In genomic region chr13:94636096-94636495, GRCh38 we compare ENCODE assay signal across 8 cellular contexts. TPM values are rescaled to one million over a fixed set of nuclear protein-coding genes. Genes with fewer than 3 reads are reported as not detected.
DNase-seq lines count a peak whose midpoint lies in the region; ATAC-seq and TF ChIP-seq lines count a peak whose summit lies in the region.
"Not testable (repeated sequence)": the region's sequence is repeated elsewhere in the genome, so short reads cannot be mapped to it uniquely, and the experiment has no call there.

No MANE protein-coding gene starts in this region.

- not testable (repeated sequence) for H3K4me1 Mint-ChIP-seq in activated CD4-positive, alpha-beta T cell treated with anti-CD3 and anti-CD28 coated beads for 36 hours; activated T-cell treated with anti-CD3 and anti-CD28 coated beads, Interleukin-2, amount 50 U/mL, for 4 hours (ENCODE audit: low read depth)
- H3K4me1 Mint-ChIP-seq in activated naive CD8-positive, alpha-beta T cell treated with anti-CD3 and anti-CD28 coated beads, Interleukin-2, amount 50 U/mL, for 24 hours: peaks cover 12% of the 10 kb centered on the region

- CTCF ChIA-PET in activated CD4-positive, alpha-beta T cell treated with anti-CD3 and anti-CD28 coated beads for 36 hours (lab: Charles Lee): interaction anchor here (0.6 kb wide), 1 partner anchor 694 kb away, joined by 3 read pairs; no protein-coding TSS in a partner anchor

- H3K4me3 ChIP-seq in fibroblast of mammary gland (ENCODE audit: control insufficient read depth, low read depth, low read length): not testable (repeated sequence)

- H3K27me3 Mint-ChIP-seq in activated CD4-positive, alpha-beta T cell treated with anti-CD3 and anti-CD28 coated beads for 36 hours; activated T-cell treated with anti-CD3 and anti-CD28 coated beads, Interleukin-2, amount 50 U/mL, for 4 hours (ENCODE audit: low read depth); activated naive CD8-positive, alpha-beta T cell treated with anti-CD3 and anti-CD28 coated beads, Interleukin-2, amount 50 U/mL, for 24 hours: not testable (repeated sequence)

- H3K36me3 Mint-ChIP-seq in activated CD4-positive, alpha-beta T cell treated with anti-CD3 and anti-CD28 coated beads for 36 hours (ENCODE audit: low read depth): peaks cover 30% of the 10 kb centered on the region
- peaks cover 16% of the 10 kb centered on the region for H3K36me3 Mint-ChIP-seq in activated T-cell treated with anti-CD3 and anti-CD28 coated beads, Interleukin-2, amount 50 U/mL, for 4 hours (ENCODE audit: insufficient read depth)
- peaks cover 23% of the 10 kb centered on the region for H3K36me3 Mint-ChIP-seq in activated naive CD8-positive, alpha-beta T cell treated with anti-CD3 and anti-CD28 coated beads, Interleukin-2, amount 50 U/mL, for 24 hours (ENCODE audit: low read depth)

- H3K4me3 Mint-ChIP-seq in activated CD4-positive, alpha-beta T cell treated with anti-CD3 and anti-CD28 coated beads for 36 hours; activated T-cell treated with anti-CD3 and anti-CD28 coated beads, Interleukin-2, amount 50 U/mL, for 4 hours; activated naive CD8-positive, alpha-beta T cell treated with anti-CD3 and anti-CD28 coated beads, Interleukin-2, amount 50 U/mL, for 24 hours: not testable (repeated sequence)

- ATAC-seq in GM21619 (IDR thresholded peaks at IDR 0.05; ENCODE audit: unreplicated experiment): peak; percentile 50
- ATAC-seq in activated CD4-positive, alpha-beta T cell treated with anti-CD3 and anti-CD28 coated beads for 36 hours: peak; percentile 74
- ATAC-seq in activated T-cell treated with anti-CD3 and anti-CD28 coated beads, Interleukin-2, amount 50 U/mL, for 4 hours: peak; percentile 48 to 75
- peak; percentile 82 for ATAC-seq in activated naive CD8-positive, alpha-beta T cell treated with anti-CD3 and anti-CD28 coated beads, Interleukin-2, amount 50 U/mL, for 24 hours
- ATAC-seq in stimulated activated naive CD8-positive, alpha-beta T cell treated with anti-CD3 and anti-CD28 coated beads, Interleukin-15, Interleukin-2, amounts not matched to agents 100 U/mL and 50 U/mL, for 24 hours: peak; percentile 71

- TF ChIP-seq CTCF in fibroblast of mammary gland (conservative IDR thresholded peaks at IDR 0.05; ENCODE audit: control insufficient read depth, insufficient read depth, low read depth, low read length): not testable (repeated sequence)

- H3K9me3 Mint-ChIP-seq in activated CD4-positive, alpha-beta T cell treated with anti-CD3 and anti-CD28 coated beads for 36 hours (ENCODE audit: low read depth); activated T-cell treated with anti-CD3 and anti-CD28 coated beads, Interleukin-2, amount 50 U/mL, for 4 hours: not testable (repeated sequence)
- peaks cover 14% of the 10 kb centered on the region for H3K9me3 Mint-ChIP-seq in activated naive CD8-positive, alpha-beta T cell treated with anti-CD3 and anti-CD28 coated beads, Interleukin-2, amount 50 U/mL, for 24 hours

- DNase-seq in DMS 273 (lab: John Stamatoyannopoulos, UW; ENCODE audit: unreplicated experiment) (peak; percentile 37), NCI-H2171 treated with DMSO at 0.1 percent for 48 hours (lab: John Stamatoyannopoulos, UW) (peak; percentile 25), fibroblast of mammary gland (ENCODE audit: low read depth) (peak; percentile 14)
- DNase-seq in activated CD4-positive, alpha-beta T cell treated with anti-CD3 and anti-CD28 coated beads for 36 hours; activated T-cell treated with anti-CD3 and anti-CD28 coated beads, Interleukin-2, amount 50 U/mL, for 4 hours; activated naive CD8-positive, alpha-beta T cell treated with anti-CD3 and anti-CD28 coated beads, Interleukin-2, amount 50 U/mL, for 24 hours; stimulated activated naive CD8-positive, alpha-beta T cell treated with anti-CD3 and anti-CD28 coated beads, Interleukin-15, Interleukin-2, amounts not matched to agents 100 U/mL and 50 U/mL, for 24 hours: not testable (repeated sequence)

- POLR2A ChIA-PET in activated CD4-positive, alpha-beta T cell treated with anti-CD3 and anti-CD28 coated beads for 36 hours (lab: Charles Lee): not testable (repeated sequence)

- not testable (repeated sequence) for H3K27ac Mint-ChIP-seq in activated CD4-positive, alpha-beta T cell treated with anti-CD3 and anti-CD28 coated beads for 36 hours; activated naive CD8-positive, alpha-beta T cell treated with anti-CD3 and anti-CD28 coated beads, Interleukin-2, amount 50 U/mL, for 24 hours

- intact Hi-C loops in activated CD4-positive, alpha-beta T cell treated with anti-CD3 and anti-CD28 coated beads for 36 hours (cut with DNase I, micrococcal nuclease): not testable (repeated sequence)

RNA-seq across cellular contexts. Expression of gene GPR180, which starts 34.4 kb away (rescaled TPM):
- 1 to 10 TPM; 8.0 to 8.6 TPM for total RNA-seq in activated CD4-positive, alpha-beta T cell treated with anti-CD3 and anti-CD28 coated beads for 36 hours
- total RNA-seq in activated T-cell treated with anti-CD3 and anti-CD28 coated beads, Interleukin-2, amount 50 U/mL, for 4 hours: 1 to 10 TPM; 6.0 to 8.3 (median 7.0) TPM

RNA-seq across cellular contexts. Expression of gene TGDS, which starts 40.1 kb away (rescaled TPM):
- total RNA-seq in activated CD4-positive, alpha-beta T cell treated with anti-CD3 and anti-CD28 coated beads for 36 hours: 10 to 100 TPM; 23.4 to 24.2 TPM
- total RNA-seq in activated T-cell treated with anti-CD3 and anti-CD28 coated beads, Interleukin-2, amount 50 U/mL, for 4 hours: 10 to 100 TPM; 22.0 to 27.8 (median 26.4) TPM
